In the genomic region with DNA sequence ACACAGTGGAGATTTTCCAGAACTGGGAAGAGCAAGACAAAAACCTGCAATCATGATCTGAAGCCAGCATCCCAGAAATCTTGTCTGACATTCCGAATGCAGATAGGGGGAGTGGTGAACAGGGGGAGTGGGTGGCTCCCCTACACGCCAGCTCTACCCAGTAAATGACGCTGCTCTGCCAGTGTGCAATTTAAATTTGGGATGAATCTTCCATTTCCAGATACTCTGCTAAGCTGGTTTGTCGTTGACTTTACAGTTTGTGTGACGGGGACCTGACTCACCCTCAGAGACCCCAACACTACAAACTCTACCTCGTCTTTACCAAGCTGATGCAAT, we compare ENCODE assay signal across 21 cellular contexts.
"Had no signal": no experiment of that assay in that cellular context is flagged by ENCODE, and none has a peak within 500 bp of the region (broad histone marks: within the 10 kb centered on the region; RNA-seq: fewer than 3 reads in every experiment).

No MANE protein-coding gene starts in this region.

- H3K4me3 Mint-ChIP-seq: central memory CD8-positive, alpha-beta T cell; effector memory CD8-positive, alpha-beta T cell; mesothelial cell of epicardium; nephron progenitor cell had no signal

- DNase-seq: effector memory CD8-positive, alpha-beta T cell; esophagus squamous epithelium; foreskin fibroblast; glutamatergic neuron; nephron progenitor cell; retina; sigmoid colon; stimulated activated CD4-positive, alpha-beta T cell treated with anti-CD3 and anti-CD28 coated beads, Interleukin-2, amount 100 ng/mL, for 24 hours; stimulated activated CD4-positive, alpha-beta T cell treated with anti-CD3 and anti-CD28 coated beads, Interleukin-4, amount 100 ng/mL, for 4 hours; stimulated activated naive CD4-positive, alpha-beta T cell; thyroid gland; upper lobe of left lung; uterus had no signal

- H3K27ac Mint-ChIP-seq: mesothelial cell of epicardium, nephron progenitor cell had no signal

- H3K9me3 ChIP-seq: esophagus squamous epithelium, gastroesophageal sphincter, prostate gland, sigmoid colon, suprapubic skin, thyroid gland, upper lobe of left lung, uterus had no signal

- ATAC-seq: effector memory CD8-positive, alpha-beta T cell; gastroesophageal sphincter; left colon had no signal

- H3K4me3 ChIP-seq: esophagus squamous epithelium, gastroesophageal sphincter, prostate gland, sigmoid colon, skin epidermis, suprapubic skin, thyroid gland, upper lobe of left lung, uterus had no signal

- H3K4me1 ChIP-seq: prostate gland, suprapubic skin, thyroid gland had no signal

- H3K9me3 Mint-ChIP-seq: central memory CD8-positive, alpha-beta T cell; effector memory CD8-positive, alpha-beta T cell; mesothelial cell of epicardium; nephron progenitor cell had no signal

- H3K27me3 ChIP-seq: esophagus squamous epithelium, gastroesophageal sphincter, sigmoid colon, suprapubic skin, thyroid gland, upper lobe of left lung, uterus had no signal

- H3K27me3 Mint-ChIP-seq: central memory CD8-positive, alpha-beta T cell; effector memory CD8-positive, alpha-beta T cell had no signal

- H3K36me3 ChIP-seq: uterus had no signal

- H3K4me1 Mint-ChIP-seq: mesothelial cell of epicardium had no signal

- H3K27ac ChIP-seq: esophagus squamous epithelium, gastroesophageal sphincter, parathyroid adenoma, prostate gland, sigmoid colon, skin epidermis, suprapubic skin, thyroid gland, upper lobe of left lung, uterus had no signal
